17 cellular contexts compared by ENCODE assay signal in genomic region chr2:9690716-9691498, GRCh38.
A peak's percentile ranks its signal among the peaks of the same experiment; 100 is the strongest.
DNase-seq lines count a peak whose midpoint lies in the region; ATAC-seq, FAIRE-seq and TF ChIP-seq lines count a peak whose summit lies in the region.
"Had no signal": no experiment of that assay in that cellular context is flagged by ENCODE, and none has a peak within 500 bp of the region (broad histone marks: within the 10 kb centered on the region; RNA-seq: fewer than 3 reads in every experiment).

No MANE protein-coding gene starts in this region.

- peaks cover 2% of the 10 kb centered on the region; the same call in 1 of the 2 replicates for H3K27me3 ChIP-seq in DOHH2 (ENCODE audit: control insufficient read depth, low read length)
- no peaks in the 10 kb centered on the region for H3K27me3 ChIP-seq in astrocyte (ENCODE audit: insufficient read depth, low read length)
- H3K27me3 ChIP-seq: testis had no signal

- H3K27ac ChIP-seq in DOHH2 (ENCODE audit: low read depth, low read length) = no peak overlapping the region
- no peak overlapping the region for H3K27ac ChIP-seq in HEK293 (ENCODE audit: extremely low read depth, low read depth, low read length)
- no peak overlapping the region for H3K27ac ChIP-seq in astrocyte (ENCODE audit: low read depth, low read length)
- H3K27ac ChIP-seq: C4-2B, testis had no signal

- H3K9me3 ChIP-seq in DOHH2 (ENCODE audit: control insufficient read depth, insufficient read depth, low read length) (no peaks in the 10 kb centered on the region), HEK293 (ENCODE audit: control insufficient read depth, insufficient read depth, low read depth, low read length) (no peaks in the 10 kb centered on the region), astrocyte (ENCODE audit: insufficient read depth, low read depth, low read length) (no peaks in the 10 kb centered on the region)
- H3K9me3 ChIP-seq: testis had no signal

- H3K79me2 ChIP-seq in DOHH2 (ENCODE audit: control insufficient read depth, low read length) = no peaks in the 10 kb centered on the region
- H3K79me2 ChIP-seq in astrocyte (ENCODE audit: insufficient read depth, low read length) = no peaks in the 10 kb centered on the region

- H3K9ac ChIP-seq in astrocyte (ENCODE audit: low read length) = no peak overlapping the region

- H3K36me3 ChIP-seq in DOHH2 (ENCODE audit: control insufficient read depth, low read length) = no peaks in the 10 kb centered on the region
- no peaks in the 10 kb centered on the region for H3K36me3 ChIP-seq in HEK293 (ENCODE audit: control insufficient read depth in 2 of 2, insufficient read depth in 1 of 2, low read length in 2 of 2)
- H3K36me3 ChIP-seq in astrocyte (ENCODE audit: insufficient read depth, low read length) = no peaks in the 10 kb centered on the region

- H3K4me1 Mint-ChIP-seq in astrocyte (ENCODE audit: low read depth, unreplicated experiment) (no peaks in the 10 kb centered on the region), nephron progenitor cell (peaks cover 31% of the 10 kb centered on the region)

- H3K9me3 Mint-ChIP-seq in astrocyte (ENCODE audit: unreplicated experiment) (no peaks in the 10 kb centered on the region), nephron progenitor cell (no peaks in the 10 kb centered on the region)
- H3K9me3 Mint-ChIP-seq: activated CD4-positive, alpha-beta T cell treated with anti-CD3 and anti-CD28 coated beads, Interleukin-2, amount 10 ng/mL, durations not matched to agents 24 days and 14 days; activated naive CD8-positive, alpha-beta T cell treated with anti-CD3 and anti-CD28 coated beads, Interleukin-2, amount 10 ng/mL, durations not matched to agents 7 days and 5 days; natural killer cell treated with Interleukin-12 subunit alpha and Interleukin-12 subunit beta and Interleukin-15 and Interleukin-18, amount 100 ng/mL, for 72 hours had no signal

- FAIRE-seq in astrocyte (lab: Jason Lieb, UNC) = no peak
- FAIRE-seq: GM12891 had no signal

- ATAC-seq in GM19035 (IDR thresholded peaks at IDR 0.05; ENCODE audit: unreplicated experiment) = no peak
- ATAC-seq in GM19463 (IDR thresholded peaks at IDR 0.05; ENCODE audit: unreplicated experiment) = no peak
- ATAC-seq: natural killer cell treated with Interleukin-12 subunit alpha and Interleukin-12 subunit beta and Interleukin-15 and Interleukin-18, amount 100 ng/mL, for 72 hours had no signal

- H3K36me3 Mint-ChIP-seq in astrocyte (ENCODE audit: low read depth, unreplicated experiment) = no peaks in the 10 kb centered on the region
- no peaks in the 10 kb centered on the region for H3K36me3 Mint-ChIP-seq in nephron progenitor cell (ENCODE audit: low read depth)
- H3K36me3 Mint-ChIP-seq: activated naive CD8-positive, alpha-beta T cell treated with anti-CD3 and anti-CD28 coated beads, Interleukin-2, amount 10 ng/mL, durations not matched to agents 7 days and 5 days; natural killer cell treated with Interleukin-12 subunit alpha and Interleukin-12 subunit beta and Interleukin-15 and Interleukin-18, amount 100 ng/mL, for 72 hours had no signal

- H3K9me2 ChIP-seq in DOHH2 (replicated peaks; ENCODE audit: control insufficient read depth, low read length) = no peaks in the 10 kb centered on the region

- peak overlapping the region; percentile 4 for H2AFZ ChIP-seq in astrocyte (ENCODE audit: low read depth, low read length)

- H3K4me1 ChIP-seq in DOHH2 (ENCODE audit: control insufficient read depth, low read length) (peaks cover 10% of the 10 kb centered on the region), HEK293 (ENCODE audit: control insufficient read depth, insufficient read depth, low read length) (no peaks in the 10 kb centered on the region), astrocyte (ENCODE audit: insufficient read depth, low read length) (peaks cover 13% of the 10 kb centered on the region)

- H3K4me2 ChIP-seq in DOHH2 (ENCODE audit: low read length) (peak overlapping the region; percentile 13), astrocyte (ENCODE audit: low read length) (no peak overlapping the region)

- H4K20me1 ChIP-seq in DOHH2 (ENCODE audit: control insufficient read depth, insufficient read depth, low read depth, low read length) = no peaks in the 10 kb centered on the region
- H4K20me1 ChIP-seq in astrocyte (ENCODE audit: insufficient read depth, low read length) = no peaks in the 10 kb centered on the region

- DNase-seq in astrocyte (ENCODE audit: low read depth) (no peak), nephron progenitor cell (no peak), AG08395 (ENCODE audit: low spot score) (no peak)
- DNase-seq: activated CD4-positive, alpha-beta T cell treated with anti-CD3 and anti-CD28 coated beads, Interleukin-2, amount 10 ng/mL, durations not matched to agents 24 days and 14 days; activated naive CD8-positive, alpha-beta T cell treated with anti-CD3 and anti-CD28 coated beads, Interleukin-2, amount 10 ng/mL, durations not matched to agents 7 days and 5 days; HCEC 1CT; NCI-H2171 treated with DMSO at 0.1 percent for 48 hours; SHP77; T-helper 9 cell; testis had no signal

- no peaks in the 10 kb centered on the region for H3F3A ChIP-seq in DOHH2 (ENCODE audit: control insufficient read depth, insufficient read depth)

- peak overlapping the region; percentile 27 for H3K4me3 Mint-ChIP-seq in astrocyte (ENCODE audit: unreplicated experiment)
- H3K4me3 Mint-ChIP-seq in nephron progenitor cell = no peak overlapping the region
- H3K4me3 Mint-ChIP-seq: activated CD4-positive, alpha-beta T cell treated with anti-CD3 and anti-CD28 coated beads, Interleukin-2, amount 10 ng/mL, durations not matched to agents 24 days and 14 days; activated naive CD8-positive, alpha-beta T cell treated with anti-CD3 and anti-CD28 coated beads, Interleukin-2, amount 10 ng/mL, durations not matched to agents 7 days and 5 days; natural killer cell treated with Interleukin-12 subunit alpha and Interleukin-12 subunit beta and Interleukin-15 and Interleukin-18, amount 100 ng/mL, for 72 hours had no signal

- H3K27ac Mint-ChIP-seq in astrocyte (ENCODE audit: unreplicated experiment) (no peak overlapping the region), nephron progenitor cell (peak overlapping the region; percentile 11)
- H3K27ac Mint-ChIP-seq: activated CD4-positive, alpha-beta T cell treated with anti-CD3 and anti-CD28 coated beads, Interleukin-2, amount 10 ng/mL, durations not matched to agents 24 days and 14 days; activated naive CD8-positive, alpha-beta T cell treated with anti-CD3 and anti-CD28 coated beads, Interleukin-2, amount 10 ng/mL, durations not matched to agents 7 days and 5 days had no signal

- no peak for TF ChIP-seq CTCF in DOHH2 (IDR thresholded peaks at IDR 0.05; ENCODE audit: low read depth, low read length, poor library complexity, severe bottlenecking)
- no peak for TF ChIP-seq CTCF in HEK293 (tag by site-specific recombination; IDR thresholded peaks at IDR 0.05)
- no peak for TF ChIP-seq CTCF in astrocyte (IDR thresholded peaks at IDR 0.05; ENCODE audit: insufficient read depth, low read depth, low read length)
- no peak for TF ChIP-seq CTCF in nephron progenitor cell (IDR thresholded peaks at IDR 0.05)

- H3K27me3 Mint-ChIP-seq in astrocyte (ENCODE audit: low read depth, unreplicated experiment) (peaks cover 6% of the 10 kb centered on the region), nephron progenitor cell (ENCODE audit: low read depth, poor library complexity) (peaks cover 3% of the 10 kb centered on the region)
- H3K27me3 Mint-ChIP-seq: natural killer cell treated with Interleukin-12 subunit alpha and Interleukin-12 subunit beta and Interleukin-15 and Interleukin-18, amount 100 ng/mL, for 72 hours had no signal

- H3K4me3 ChIP-seq in DOHH2 (ENCODE audit: low read length) (no peak overlapping the region), HEK293 (ENCODE audit: low read depth, low read length) (no peak overlapping the region), astrocyte (ENCODE audit: insufficient read depth, low read depth, low read length) (no peak overlapping the region)
- H3K4me3 ChIP-seq: testis had no signal

- POLR2A ChIA-PET in HEK293 (lab: Yijun Ruan, JAX) = interaction anchor here (0.7 to 0.9 kb wide), 3 partner anchors 14 to 135 kb away, joined by 3 read pairs; partner anchors contain the start of gene YWHAQ

- CTCF ChIA-PET in HEK293 (lab: Yijun Ruan, JAX) = interaction anchor here (0.6 to 1.2 kb wide), 3 partner anchors 8 to 125 kb away, joined by 3 to 4 read pairs (median 4); no protein-coding TSS in a partner anchor

TF ChIP-seq in HEK293, 187 proteins besides CTCF, POLR2A, EP300 and RAD21:
- TF ChIP-seq ZNF664 (tag by site-specific recombination; IDR thresholded peaks at IDR 0.05) (peak; percentile 78), ZNF514 (tag by site-specific recombination; IDR thresholded peaks at IDR 0.05) (no peak), ZNF501 (tag by site-specific recombination; IDR thresholded peaks at IDR 0.05) (no peak), ZNF175 (tag by site-specific recombination; IDR thresholded peaks at IDR 0.05) (no peak), ZNF561 (tag by site-specific recombination; IDR thresholded peaks at IDR 0.05; ENCODE audit: borderline replicate concordance) (no peak), ZFHX2 (tag by site-specific recombination; conservative IDR thresholded peaks at IDR 0.05) (0 out of 2 replicates have a peak, but pooled peaks have one; percentile 1)
- TF ChIP-seq, protein P1, sequence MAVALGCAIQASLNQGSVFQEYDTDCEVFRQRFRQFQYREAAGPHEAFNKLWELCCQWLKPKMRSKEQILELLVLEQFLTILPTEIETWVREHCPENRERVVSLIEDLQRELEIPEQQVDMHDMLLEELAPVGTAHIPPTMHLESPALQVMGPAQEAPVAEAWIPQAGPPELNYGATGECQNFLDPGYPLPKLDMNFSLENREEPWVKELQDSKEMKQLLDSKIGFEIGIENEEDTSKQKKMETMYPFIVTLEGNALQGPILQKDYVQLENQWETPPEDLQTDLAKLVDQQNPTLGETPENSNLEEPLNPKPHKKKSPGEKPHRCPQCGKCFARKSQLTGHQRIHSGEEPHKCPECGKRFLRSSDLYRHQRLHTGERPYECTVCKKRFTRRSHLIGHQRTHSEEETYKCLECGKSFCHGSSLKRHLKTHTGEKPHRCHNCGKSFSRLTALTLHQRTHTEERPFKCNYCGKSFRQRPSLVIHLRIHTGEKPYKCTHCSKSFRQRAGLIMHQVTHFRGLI (tag by site-specific recombination; IDR thresholded peaks at IDR 0.05) = no peak
- TF ChIP-seq, protein P2, sequence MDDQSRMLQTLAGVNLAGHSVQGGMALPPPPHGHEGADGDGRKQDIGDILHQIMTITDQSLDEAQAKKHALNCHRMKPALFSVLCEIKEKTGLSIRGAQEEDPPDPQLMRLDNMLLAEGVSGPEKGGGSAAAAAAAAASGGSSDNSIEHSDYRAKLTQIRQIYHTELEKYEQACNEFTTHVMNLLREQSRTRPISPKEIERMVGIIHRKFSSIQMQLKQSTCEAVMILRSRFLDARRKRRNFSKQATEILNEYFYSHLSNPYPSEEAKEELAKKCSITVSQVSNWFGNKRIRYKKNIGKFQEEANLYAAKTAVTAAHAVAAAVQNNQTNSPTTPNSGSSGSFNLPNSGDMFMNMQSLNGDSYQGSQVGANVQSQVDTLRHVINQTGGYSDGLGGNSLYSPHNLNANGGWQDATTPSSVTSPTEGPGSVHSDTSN (CRISPR knock-in tag; IDR thresholded peaks at IDR 0.05) = no peak
